Comparison of ENCODE assay signal across 37 cellular contexts in the genomic region with DNA sequence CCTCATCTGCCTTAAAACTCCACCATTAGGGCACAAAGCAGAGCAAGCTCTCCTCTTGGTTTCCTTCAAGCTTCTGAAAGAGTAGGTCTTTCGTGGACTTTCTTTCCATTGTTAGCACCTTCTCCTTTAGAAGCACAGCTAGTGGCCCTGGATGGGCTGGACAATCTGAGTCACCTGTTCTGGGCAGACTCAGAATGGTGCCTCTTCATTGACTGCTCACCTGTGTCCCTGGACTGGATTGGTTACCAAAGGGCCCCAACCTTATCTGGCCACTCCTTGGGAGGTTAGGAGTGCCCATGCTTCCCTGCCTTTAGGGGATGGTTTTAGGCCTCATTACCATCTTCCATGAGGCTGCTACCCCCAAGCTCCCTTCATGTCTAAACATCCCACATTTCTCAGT. TPM values are rescaled to one million over a fixed set of nuclear protein-coding genes. Genes with fewer than 3 reads are reported as not detected.
"Had no signal": no experiment of that assay in that cellular context is flagged by ENCODE, and none has a peak within 500 bp of the region (broad histone marks: within the 10 kb centered on the region; RNA-seq: fewer than 3 reads in every experiment).

No MANE protein-coding gene starts in this region.

- H3K27me3 ChIP-seq: adrenal gland, body of pancreas, brain microvascular endothelial cell, breast epithelium had no signal

- H3K4me3 ChIP-seq: adrenal gland, body of pancreas, breast epithelium, cardiac muscle cell had no signal

- H3K4me1 ChIP-seq: adrenal gland, body of pancreas, breast epithelium had no signal

- DNase-seq: activated B cell treated with CpG ODN at 0.5 μM for 24 hours; activated CD4-positive, alpha-beta memory T cell treated with anti-CD3 and anti-CD28 coated beads for 36 hours; activated CD4-positive, alpha-beta T cell treated with anti-CD3 and anti-CD28 coated beads for 4 hours; activated CD4-positive, alpha-beta T cell treated with anti-CD3 and anti-CD28 coated beads, Interleukin-2, amount 10 ng/mL, durations not matched to agents 24 days and 14 days; activated CD4-positive, alpha-beta T cell treated with anti-CD3 and anti-CD28 coated beads, Interleukin-2, amount 50 U/mL, for 1 hour; activated CD4-positive, alpha-beta T cell treated with anti-CD3 and anti-CD28 coated beads, Interleukin-2, amount 50 U/mL, for 4 hours; activated CD4-positive, CD25-positive, alpha-beta regulatory T cell treated with anti-CD3 and anti-CD28 coated beads, Interleukin-2, amount 50 U/mL, for 72 hours; activated CD8-positive, alpha-beta memory T cell treated with anti-CD3 and anti-CD28 coated beads, Interleukin-2, amount 50 U/mL, for 4 hours; activated CD8-positive, alpha-beta T cell treated with anti-CD3 and anti-CD28 coated beads for 36 hours; activated effector memory CD4-positive, alpha-beta T cell treated with anti-CD3 and anti-CD28 coated beads, Interleukin-2, amount 50 U/mL, for 16 hours; activated gamma-delta T cell treated with Interleukin-2 at 50 U/mL for 16 hours; activated naive CD4-positive, alpha-beta T cell; activated naive CD4-positive, alpha-beta T cell treated with anti-CD3 and anti-CD28 coated beads for 36 hours; activated naive CD4-positive, alpha-beta T cell treated with anti-CD3 and anti-CD28 coated beads, Interleukin-2, amount 50 U/mL, for 16 hours; activated naive CD8-positive, alpha-beta T cell treated with anti-CD3 and anti-CD28 coated beads for 36 hours; activated T-cell treated with anti-CD3 and anti-CD28 coated beads for 4 hours; activated T-cell treated with anti-CD3 and anti-CD28 coated beads, Interleukin-2, amount 50 U/mL, for 1 hour; activated T-cell treated with anti-CD3 and anti-CD28 coated beads, Interleukin-2, amount 50 U/mL, for 4 hours; activated T-cell treated with anti-CD3 and anti-CD28 coated beads, Interleukin-2, amount 50 U/mL, for 72 hours; adrenal gland; amniotic stem cell; aorta; body of pancreas; brain microvascular endothelial cell; caudate nucleus; T-cell; T-helper 2 cell; T-helper 9 cell had no signal

- H3K9me3 ChIP-seq: adrenal gland, body of pancreas, breast epithelium had no signal

- H3K36me3 ChIP-seq: adrenal gland, brain microvascular endothelial cell, breast epithelium, cardiac muscle cell had no signal

- ATAC-seq: activated CD8-positive, alpha-beta T cell treated with anti-CD3 and anti-CD28 coated beads for 36 hours; activated naive CD4-positive, alpha-beta T cell treated with anti-CD3 and anti-CD28 coated beads, Interleukin-2, amount 50 U/mL, for 72 hours; activated T-cell treated with anti-CD3 and anti-CD28 coated beads, Interleukin-2, amount 50 U/mL, for 4 hours; activated T-cell treated with anti-CD3 and anti-CD28 coated beads, Interleukin-2, amount 50 U/mL, for 72 hours; activated T-helper 17 cell treated with anti-CD3 and anti-CD28 coated beads, Interleukin-2, amount 50 U/mL, for 72 hours; body of pancreas; T-cell had no signal

- H3K27ac ChIP-seq: adrenal gland, body of pancreas, brain microvascular endothelial cell, breast epithelium, cardiac muscle cell, VCaP had no signal

RNA-seq across cellular contexts. Expression of gene TMEM174, which starts 23.2 kb away (rescaled TPM):
- total RNA-seq: activated B cell treated with CpG ODN at 0.5 μM for 24 hours; activated CD4-positive, alpha-beta memory T cell treated with anti-CD3 and anti-CD28 coated beads for 36 hours; activated CD4-positive, alpha-beta T cell treated with anti-CD3 and anti-CD28 coated beads, Interleukin-2, amount 10 ng/mL, durations not matched to agents 24 days and 14 days; activated CD8-positive, alpha-beta memory T cell treated with anti-CD3 and anti-CD28 coated beads for 36 hours; activated CD8-positive, alpha-beta T cell treated with anti-CD3 and anti-CD28 coated beads for 36 hours; activated naive CD4-positive, alpha-beta T cell treated with anti-CD3 and anti-CD28 coated beads for 36 hours; activated naive CD4-positive, alpha-beta T cell treated with anti-CD3 and anti-CD28 coated beads, Interleukin-2, amount 50 U/mL, for 72 hours; activated naive CD8-positive, alpha-beta T cell treated with anti-CD3 and anti-CD28 coated beads for 36 hours; activated T-cell treated with anti-CD3 and anti-CD28 coated beads, Interleukin-2, amount 50 U/mL, for 4 hours; activated T-cell treated with anti-CD3 and anti-CD28 coated beads, Interleukin-2, amount 50 U/mL, for 72 hours; activated T-helper 1 cell treated with anti-CD3 and anti-CD28 coated beads, Interleukin-12 subunit alpha, Interleukin-12 subunit beta, Interleukin-2, Interleukin-4 antibody, amounts not matched to agents 30 ng/mL and 10 ng/mL and 1 ng/mL, durations not matched to agents 14 hours and 24 hours and 36 hours; activated T-helper 17 cell treated with anti-CD3 and anti-CD28 coated beads, Interleukin-2, amount 50 U/mL, for 72 hours; adrenal gland; aorta; astrocyte; body of pancreas; breast epithelium; cardiac muscle cell; T-cell; T-helper 1 cell treated with Interleukin-12 subunit alpha and Interleukin-12 subunit beta and Interleukin-4 antibody, amounts not matched to agents 30 ng/mL and 1 ng/mL, for 36 hours had no signal
- polyA plus RNA-seq: adrenal gland, aorta, cardiac muscle cell had no signal
